ENCODE assay signal across 33 cellular contexts in the genomic region with DNA sequence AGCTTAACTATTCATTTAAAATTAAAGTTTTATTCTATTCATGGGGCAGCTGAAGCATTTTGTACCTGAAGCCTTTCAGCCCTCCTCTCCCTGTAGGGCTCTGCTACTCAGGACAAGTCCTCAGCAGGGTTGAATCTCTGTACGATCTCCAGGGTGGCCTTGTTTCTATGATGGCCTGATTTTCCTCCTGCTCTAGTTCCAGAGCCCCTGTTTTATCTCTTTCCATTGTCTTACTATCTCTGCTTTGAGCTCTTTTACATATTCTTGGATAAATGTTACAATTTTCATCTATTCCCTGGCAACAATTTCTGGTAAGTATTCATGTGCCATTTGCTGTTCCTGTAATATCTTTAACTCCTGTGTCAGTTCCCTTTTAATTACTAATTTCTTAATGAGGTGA. TPM values are rescaled to one million over a fixed set of nuclear protein-coding genes. Genes with fewer than 3 reads are reported as not detected.
A peak's percentile ranks its signal among the peaks of the same experiment; 100 is the strongest.
DNase-seq lines count a peak whose midpoint lies in the region; ATAC-seq and TF ChIP-seq lines count a peak whose summit lies in the region.
"Had no signal": no experiment of that assay in that cellular context is flagged by ENCODE, and none has a peak within 500 bp of the region (broad histone marks: within the 10 kb centered on the region; RNA-seq: fewer than 3 reads in every experiment).

No MANE protein-coding gene starts in this region.

- no peak overlapping the region for H3K9ac ChIP-seq in neural progenitor cell
- H3K9ac ChIP-seq: SK-N-SH had no signal

- no peak for DNase-seq in activated naive CD8-positive, alpha-beta T cell treated with anti-CD3 and anti-CD28 coated beads, Interleukin-2, amount 50 U/mL, for 24 hours
- no peak for DNase-seq in effector memory CD8-positive, alpha-beta T cell
- DNase-seq in neural progenitor cell (ENCODE audit: low spot score) (no peak), NCI-H1694 (lab: John Stamatoyannopoulos, UW) (no peak), posterior cingulate gyrus (no peak), KBM-7 (no peak)
- DNase-seq: activated CD4-positive, alpha-beta T cell treated with anti-CD3 and anti-CD28 coated beads, Interleukin-2, amount 50 U/mL, for 4 hours; activated CD4-positive, CD25-positive, alpha-beta regulatory T cell; activated CD8-positive, alpha-beta memory T cell treated with anti-CD3 and anti-CD28 coated beads, Interleukin-2, amount 10 ng/mL, durations not matched to agents 7 days and 5 days; activated naive CD4-positive, alpha-beta T cell treated with anti-CD3 and anti-CD28 coated beads, Interleukin-2, amount 50 U/mL, for 16 hours; AML-193; CD8-positive, alpha-beta memory T cell; effector CD8-positive, alpha-beta T cell; erythroblast; heart left ventricle; MM.1S; naive thymus-derived CD8-positive, alpha-beta T cell; NCI-H1105 treated with DMSO at 0.1 percent for 48 hours; NCI-H2029; NCI-H526 treated with DMSO at 0.1 percent for 48 hours; occipital lobe; SK-N-SH; stimulated activated naive CD8-positive, alpha-beta T cell treated with anti-CD3 and anti-CD28 coated beads, Interleukin-15, Interleukin-2, amounts not matched to agents 100 U/mL and 50 U/mL, for 24 hours; uterus had no signal

- in situ Hi-C loops in KBM-7 (cut with MboI; ENCODE audit: low pct_unique_long_range_greater_than_20kb, low sequenced_read_pairs): no loop called here

- H3K27ac Mint-ChIP-seq in activated naive CD8-positive, alpha-beta T cell: peak overlapping the region; percentile 58
- H3K27ac Mint-ChIP-seq in activated naive CD8-positive, alpha-beta T cell treated with anti-CD3 and anti-CD28 coated beads, Interleukin-2, amount 50 U/mL, for 24 hours: no peak overlapping the region
- peak overlapping the region; percentile 17 to 65 for H3K27ac Mint-ChIP-seq in effector memory CD8-positive, alpha-beta T cell
- H3K27ac Mint-ChIP-seq in neural progenitor cell: no peak overlapping the region
- H3K27ac Mint-ChIP-seq: activated T-helper 1 cell treated with anti-CD3 and anti-CD28 coated beads, Interleukin-12 subunit alpha, Interleukin-12 subunit beta, Interleukin-2, Interleukin-4 antibody, amounts not matched to agents 30 ng/mL and 10 ng/mL and 1 ng/mL, durations not matched to agents 14 hours and 24 hours and 36 hours had no signal

- peak overlapping the region; percentile 13 for H3K27ac ChIP-seq in neural progenitor cell
- H3K27ac ChIP-seq: A549, cardiac muscle cell, heart left ventricle had no signal

- H3K36me3 Mint-ChIP-seq in activated naive CD8-positive, alpha-beta T cell: peaks cover 2% of the 10 kb centered on the region
- peaks cover 3% of the 10 kb centered on the region for H3K36me3 Mint-ChIP-seq in activated naive CD8-positive, alpha-beta T cell treated with anti-CD3 and anti-CD28 coated beads, Interleukin-2, amount 50 U/mL, for 24 hours (ENCODE audit: low read depth)
- H3K36me3 Mint-ChIP-seq in effector memory CD8-positive, alpha-beta T cell (ENCODE audit: insufficient read depth): peaks cover 47% of the 10 kb centered on the region
- peaks cover 26% of the 10 kb centered on the region for H3K36me3 Mint-ChIP-seq in neural progenitor cell

- H2AFZ ChIP-seq in neural progenitor cell (replicated peaks): no peak overlapping the region

- no peaks in the 10 kb centered on the region for H3K79me2 ChIP-seq in neural progenitor cell (ENCODE audit: low read depth)

- H3K27me3 ChIP-seq in neural progenitor cell: no peaks in the 10 kb centered on the region
- H3K27me3 ChIP-seq: cardiac muscle cell, heart left ventricle, uterus had no signal

- no peaks in the 10 kb centered on the region for H3K9me3 ChIP-seq in neural progenitor cell (ENCODE audit: low read depth)
- H3K9me3 ChIP-seq: A549, heart left ventricle, SK-N-SH, uterus had no signal

- no peak overlapping the region for H3K4me3 Mint-ChIP-seq in activated naive CD8-positive, alpha-beta T cell
- H3K4me3 Mint-ChIP-seq in activated naive CD8-positive, alpha-beta T cell treated with anti-CD3 and anti-CD28 coated beads, Interleukin-2, amount 50 U/mL, for 24 hours: no peak overlapping the region
- no peak overlapping the region for H3K4me3 Mint-ChIP-seq in effector memory CD8-positive, alpha-beta T cell
- H3K4me3 Mint-ChIP-seq in neural progenitor cell: no peak overlapping the region
- H3K4me3 Mint-ChIP-seq: activated CD8-positive, alpha-beta memory T cell treated with anti-CD3 and anti-CD28 coated beads, Interleukin-2, amount 10 ng/mL, durations not matched to agents 7 days and 5 days; activated T-helper 1 cell treated with anti-CD3 and anti-CD28 coated beads, Interleukin-12 subunit alpha, Interleukin-12 subunit beta, Interleukin-2, Interleukin-4 antibody, amounts not matched to agents 30 ng/mL and 10 ng/mL and 1 ng/mL, durations not matched to agents 14 hours and 24 hours and 36 hours; CD8-positive, alpha-beta memory T cell; naive thymus-derived CD8-positive, alpha-beta T cell had no signal

- no peaks in the 10 kb centered on the region for H3K27me3 Mint-ChIP-seq in activated naive CD8-positive, alpha-beta T cell
- no peaks in the 10 kb centered on the region for H3K27me3 Mint-ChIP-seq in activated naive CD8-positive, alpha-beta T cell treated with anti-CD3 and anti-CD28 coated beads, Interleukin-2, amount 50 U/mL, for 24 hours
- no peaks in the 10 kb centered on the region for H3K27me3 Mint-ChIP-seq in effector memory CD8-positive, alpha-beta T cell
- peaks cover 2% of the 10 kb centered on the region for H3K27me3 Mint-ChIP-seq in neural progenitor cell (ENCODE audit: insufficient read depth, low read depth)
- H3K27me3 Mint-ChIP-seq: activated CD8-positive, alpha-beta memory T cell treated with anti-CD3 and anti-CD28 coated beads, Interleukin-2, amount 10 ng/mL, durations not matched to agents 7 days and 5 days; CD8-positive, alpha-beta memory T cell; naive thymus-derived CD8-positive, alpha-beta T cell had no signal

- peaks cover 2% of the 10 kb centered on the region for H3F3A ChIP-seq in neural progenitor cell (ENCODE audit: low read depth)

- peaks cover 26% of the 10 kb centered on the region for H4K20me1 ChIP-seq in neural progenitor cell (ENCODE audit: low read depth)

- no peak overlapping the region for H3K4me2 ChIP-seq in neural progenitor cell
- H3K4me2 ChIP-seq: A549, SK-N-SH had no signal

- no peak overlapping the region for H3K4me3 ChIP-seq in neural progenitor cell
- H3K4me3 ChIP-seq: A549, cardiac muscle cell, coronary artery, heart left ventricle, skin epidermis, uterus had no signal

- no peaks in the 10 kb centered on the region for H3K9me3 Mint-ChIP-seq in activated naive CD8-positive, alpha-beta T cell (ENCODE audit: low read depth)
- H3K9me3 Mint-ChIP-seq in activated naive CD8-positive, alpha-beta T cell treated with anti-CD3 and anti-CD28 coated beads, Interleukin-2, amount 50 U/mL, for 24 hours: no peaks in the 10 kb centered on the region
- no peaks in the 10 kb centered on the region for H3K9me3 Mint-ChIP-seq in effector memory CD8-positive, alpha-beta T cell
- H3K9me3 Mint-ChIP-seq in neural progenitor cell: no peaks in the 10 kb centered on the region
- H3K9me3 Mint-ChIP-seq: activated T-helper 1 cell treated with anti-CD3 and anti-CD28 coated beads, Interleukin-12 subunit alpha, Interleukin-12 subunit beta, Interleukin-2, Interleukin-4 antibody, amounts not matched to agents 30 ng/mL and 10 ng/mL and 1 ng/mL, durations not matched to agents 14 hours and 24 hours and 36 hours; CD8-positive, alpha-beta memory T cell; naive thymus-derived CD8-positive, alpha-beta T cell had no signal

- intact Hi-C loops in posterior cingulate gyrus (cut with DNase I): no loop called here

- H3K36me3 ChIP-seq in neural progenitor cell: peaks cover 6% of the 10 kb centered on the region
- H3K36me3 ChIP-seq: uterus had no signal

- no peak for ATAC-seq in activated naive CD8-positive, alpha-beta T cell treated with anti-CD3 and anti-CD28 coated beads, Interleukin-2, amount 50 U/mL, for 24 hours
- ATAC-seq in effector memory CD8-positive, alpha-beta T cell (replicated peaks): no peak
- no peak for ATAC-seq in HG02798 (IDR thresholded peaks at IDR 0.05; ENCODE audit: poor library complexity, unreplicated experiment)
- ATAC-seq: A549; activated CD8-positive, alpha-beta memory T cell treated with anti-CD3 and anti-CD28 coated beads, Interleukin-2, amount 10 ng/mL, durations not matched to agents 7 days and 5 days; heart left ventricle; naive thymus-derived CD8-positive, alpha-beta T cell; Right ventricle myocardium inferior; stimulated activated naive CD8-positive, alpha-beta T cell treated with anti-CD3 and anti-CD28 coated beads, Interleukin-15, Interleukin-2, amounts not matched to agents 100 U/mL and 50 U/mL, for 24 hours had no signal

- H3K4me1 ChIP-seq in neural progenitor cell: no peaks in the 10 kb centered on the region
- H3K4me1 ChIP-seq: A549, uterus had no signal

- no peaks in the 10 kb centered on the region for H3K4me1 Mint-ChIP-seq in activated naive CD8-positive, alpha-beta T cell (ENCODE audit: low read depth)
- H3K4me1 Mint-ChIP-seq in activated naive CD8-positive, alpha-beta T cell treated with anti-CD3 and anti-CD28 coated beads, Interleukin-2, amount 50 U/mL, for 24 hours: peaks cover 5% of the 10 kb centered on the region
- peaks cover 4% of the 10 kb centered on the region in 2 donors for H3K4me1 Mint-ChIP-seq in effector memory CD8-positive, alpha-beta T cell (ENCODE audit: low read depth in 2 of 2)
- H3K4me1 Mint-ChIP-seq in neural progenitor cell: no peaks in the 10 kb centered on the region

- no peak for TF ChIP-seq CTCF in neural progenitor cell (IDR thresholded peaks at IDR 0.05)

RNA-seq across cellular contexts. Expression of gene MYL9, which starts 19.8 kb away (rescaled TPM):
- 12.4 and 22.9 TPM in 2 replicates for total RNA-seq in neural progenitor cell (ENCODE audit: low replicate concordance)
- total RNA-seq: CD8-positive, alpha-beta memory T cell; H4; naive thymus-derived CD8-positive, alpha-beta T cell had no signal

RNA-seq across cellular contexts. Expression of gene TGIF2, which starts 51.9 kb away (rescaled TPM):
- 67.1 and 76.5 TPM in 2 replicates for total RNA-seq in neural progenitor cell (ENCODE audit: low replicate concordance)

Comparison
In these comparisons a context has a peak if more than half of its experiments do, and no peak if none do; other contexts are left out.
1. H3K27ac Mint-ChIP-seq: peak in activated naive CD8-positive, alpha-beta T cell (single experiment) and effector memory CD8-positive, alpha-beta T cell (2 of 2); none in activated naive CD8-positive, alpha-beta T cell treated with anti-CD3 and anti-CD28 coated beads, Interleukin-2, amount 50 U/mL, for 24 hours (single experiment) and neural progenitor cell (single experiment).